Comparison of ENCODE assay signal across 8 cellular contexts in the genomic region with DNA sequence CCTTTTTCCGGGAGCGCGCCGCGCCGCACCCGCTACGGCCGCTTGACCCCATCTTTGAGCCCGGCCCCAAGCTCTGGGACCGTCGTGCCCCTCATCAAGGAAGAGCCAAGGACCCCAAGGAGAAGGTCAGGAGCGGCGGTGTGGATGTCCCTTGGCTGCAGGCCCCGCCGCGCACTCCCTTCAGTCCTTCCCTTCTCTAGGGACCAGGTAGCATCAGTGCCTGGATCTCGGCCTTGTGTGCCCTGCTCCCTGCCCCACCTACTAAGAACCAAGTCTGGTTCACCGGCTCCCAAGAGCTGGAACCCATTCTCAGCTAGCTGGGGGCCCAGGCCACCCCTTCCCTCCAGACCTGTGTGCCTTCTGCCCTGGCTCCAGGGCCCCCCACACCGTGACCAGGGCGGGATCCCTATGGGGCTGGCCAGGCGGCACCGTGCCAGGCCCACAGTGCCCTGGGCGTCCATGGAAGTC.
DNase-seq lines count a peak whose midpoint lies in the region; ATAC-seq and TF ChIP-seq lines count a peak whose summit lies in the region.

No MANE protein-coding gene starts in this region.

- CTCF ChIA-PET in mammary epithelial cell (lab: Charles Lee; ENCODE audit: low non-redundant PET), result interaction anchor here (0.6 to 0.7 kb wide), 5 partner anchors 159 to 485 kb away, joined by 3 to 9 read pairs (median 4); a partner anchor contains a TSS

- H3K4me3 ChIP-seq in mammary epithelial cell (replicated peaks in 1 of 3; ENCODE audit: insufficient read depth in 1 of 3, low read depth in 2 of 3, low read length in 3 of 3), result peak overlapping the region; percentile 39 to 53 (median 46)
- H3K4me3 ChIP-seq in lower lobe of right lung, result peak overlapping the region; percentile 72
- H3K4me3 ChIP-seq in aorta (ENCODE audit: low read length in 2 of 2), result no peak overlapping the region

- H3K9ac ChIP-seq in mammary epithelial cell (ENCODE audit: insufficient read depth, low read length), result no peak overlapping the region

- H3K9me3 ChIP-seq in mammary epithelial cell (replicated peaks; ENCODE audit: insufficient read depth, low read length), result no peaks in the 10 kb centered on the region
- no peaks in the 10 kb centered on the region for H3K9me3 ChIP-seq in lower lobe of right lung
- H3K9me3 ChIP-seq in aorta (ENCODE audit: control insufficient read depth, low read length), result no peaks in the 10 kb centered on the region

- H3K79me2 ChIP-seq in mammary epithelial cell (ENCODE audit: insufficient read depth, low read length), result no peaks in the 10 kb centered on the region

- peak overlapping the region; percentile 96 for H2AFZ ChIP-seq in mammary epithelial cell (ENCODE audit: low read depth, low read length)

- no TSS peak for BruUV-seq in mammary epithelial cell (replicated peaks; lab: Mats Ljungman, UMichigan)

- H3K27me3 ChIP-seq in mammary epithelial cell (ENCODE audit: insufficient read depth, low read length), result no peaks in the 10 kb centered on the region
- no peaks in the 10 kb centered on the region for H3K27me3 ChIP-seq in lower lobe of right lung (ENCODE audit: low read depth)
- H3K27me3 ChIP-seq in aorta (ENCODE audit: control insufficient read depth in 1 of 2, insufficient read depth in 2 of 2, low read length in 1 of 2), result no peaks in the 10 kb centered on the region

- ATAC-seq in Right ventricle myocardium inferior, result peak; percentile 15
- peak; percentile 19 to 21 for ATAC-seq in lower lobe of right lung
- peak; percentile 4 for ATAC-seq in aorta (ENCODE audit: low FRiP score)

- H3K4me1 ChIP-seq in mammary epithelial cell (ENCODE audit: insufficient read depth, low read length) (peaks cover 12% of the 10 kb centered on the region), lower lobe of right lung (peaks cover 18% of the 10 kb centered on the region), aorta (ENCODE audit: control insufficient read depth in 1 of 2, insufficient read depth in 2 of 2, low read length in 2 of 2) (no peaks in the 10 kb centered on the region)

- H3K27ac ChIP-seq in mammary epithelial cell (ENCODE audit: insufficient read depth, low read depth, low read length) (no peak overlapping the region), lower lobe of right lung (peak overlapping the region; percentile 4), aorta (ENCODE audit: low read depth in 1 of 2, low read length in 2 of 2) (no peak overlapping the region)

- 17% methylated on average over 7 of the region's 24 CpGs for WGBS in mammary epithelial cell (ENCODE audit: low coverage, missing lambda C conversion rate)
- WGBS in aorta, 2 donors, result 19 to 23% methylated on average over 24 of the region's 24 CpGs

- H3K36me3 ChIP-seq in mammary epithelial cell (ENCODE audit: insufficient read depth, low read length) (no peaks in the 10 kb centered on the region), lower lobe of right lung (no peaks in the 10 kb centered on the region), aorta (ENCODE audit: control insufficient read depth in 1 of 2, insufficient read depth in 2 of 2, low read length in 1 of 2) (no peaks in the 10 kb centered on the region)

- TF ChIP-seq CTCF in mammary epithelial cell (conservative IDR thresholded peaks at IDR 0.05 in 1 of 2, IDR thresholded peaks at IDR 0.05 in 1 of 2; ENCODE audit: extremely low read depth in 1 of 2, insufficient read depth in 1 of 2, low read depth in 1 of 2, low read length in 2 of 2), result no peak
- TF ChIP-seq CTCF in lower lobe of right lung (IDR thresholded peaks at IDR 0.05), result peak; percentile 44

- dilution Hi-C loops in mammary epithelial cell (cut with HindIII; ENCODE audit: low sequenced_read_pairs), result no loop called here

- H4K20me1 ChIP-seq in mammary epithelial cell (ENCODE audit: insufficient read depth, low read length), result no peaks in the 10 kb centered on the region

- in situ Hi-C loops in mammary epithelial cell (cut with MboI; ENCODE audit: low sequenced_read_pairs in 2 of 2), result loop anchor here (5.0 to 25.0 kb wide), 4 partner anchors 162 to 815 kb away; no protein-coding TSS in a partner anchor

- H3K4me2 ChIP-seq in mammary epithelial cell (ENCODE audit: insufficient read depth, low read depth, low read length), result peak overlapping the region; percentile 98

- intact Hi-C loops in Right ventricle myocardium inferior (cut with DNase I), result loop anchor here (1.0 to 10.0 kb wide), 4 partner anchors 92 to 810 kb away; no protein-coding TSS in a partner anchor
- intact Hi-C loops in cardiac septum (cut with DNase I), result loop anchor here (1.0 to 10.0 kb wide), 4 partner anchors 161 to 815 kb away; a partner anchor contains a TSS
- intact Hi-C loops in mammary epithelial cell (cut with micrococcal nuclease), result loop anchor here (1.0 to 5.0 kb wide), 6 partner anchors 95 to 816 kb away; a partner anchor contains a TSS
- intact Hi-C loops in lower lobe of right lung (cut with DNase I), result no loop called here
- intact Hi-C loops in aorta (cut with DNase I), result loop anchor here (1.0 to 10.0 kb wide), 5 partner anchors 72 to 810 kb away; no protein-coding TSS in a partner anchor

- DNase-seq in Right ventricle myocardium inferior (ENCODE audit: missing footprints), result no peak
- no peak for DNase-seq in cardiac septum (ENCODE audit: low spot score)
- DNase-seq in mammary epithelial cell, result no peak
- DNase-seq in lower lobe of right lung, result no peak
- no peak for DNase-seq in aorta
- no peak for DNase-seq in UCSD-AML1 (lab: John Stamatoyannopoulos, UW; ENCODE audit: unreplicated experiment)
- DNase-seq in Kasumi-1 (lab: John Stamatoyannopoulos, UW), result no peak
- no peak for DNase-seq in A172 (ENCODE audit: low spot score)

Comparison
In these comparisons a context has a peak if more than half of its experiments do, and no peak if none do; other contexts are left out.
1. H3K4me3 ChIP-seq: peak in mammary epithelial cell (3 of 3) and lower lobe of right lung (single experiment); none in aorta (0 of 2).
2. Peak in every context shown above with its lines, with median percentiles within 50 percentile points of each other: ATAC-seq.